ENCODE assay signal across 8 cellular contexts in the genomic region with DNA sequence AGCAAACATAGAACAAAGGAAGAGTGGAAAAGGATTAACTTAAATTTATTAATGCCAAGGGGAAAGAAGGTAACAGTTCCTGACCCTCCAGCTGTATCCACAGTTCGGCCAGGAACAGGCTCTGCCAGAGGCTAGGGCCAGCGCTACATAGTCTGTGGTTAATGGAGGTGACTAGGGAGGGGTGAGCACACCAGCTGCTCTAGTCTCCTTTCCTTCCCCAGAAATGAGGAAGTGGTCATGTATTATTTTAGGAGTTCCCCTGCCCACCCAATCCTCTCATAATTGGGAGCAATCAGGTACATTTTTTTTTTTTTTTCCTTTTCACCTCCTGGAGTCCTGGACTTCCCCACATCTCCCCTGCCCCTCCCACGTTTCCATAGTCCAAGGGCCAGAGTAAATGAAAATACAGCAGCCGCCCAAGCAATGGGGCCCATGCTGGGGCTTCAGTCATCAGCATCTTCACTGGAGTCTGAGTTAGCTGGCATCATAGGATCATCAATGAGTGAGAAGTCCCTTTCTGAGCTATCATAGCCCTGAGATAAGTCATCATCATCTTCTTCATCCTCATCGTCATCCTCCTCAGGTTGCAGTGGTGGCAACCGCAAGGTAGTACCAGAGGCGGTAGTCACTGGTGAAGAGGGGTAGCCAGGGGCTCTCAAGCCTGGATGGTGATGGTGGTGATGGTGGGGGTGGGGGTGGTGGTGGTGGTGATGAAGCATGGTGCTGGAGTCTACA. TPM values are rescaled to one million over a fixed set of nuclear protein-coding genes. Genes with fewer than 3 reads are reported as not detected.
DNase-seq lines count a peak whose midpoint lies in the region; ATAC-seq, FAIRE-seq and TF ChIP-seq lines count a peak whose summit lies in the region.

No MANE protein-coding gene starts in this region.

- peaks cover 20% of the 10 kb centered on the region for H3K4me1 ChIP-seq in neural progenitor cell

- no peaks in the 10 kb centered on the region for H3K9me3 ChIP-seq in KOPT-K1 (ENCODE audit: insufficient read depth, low read length, poor library complexity, severe bottlenecking)
- no peaks in the 10 kb centered on the region for H3K9me3 ChIP-seq in neural progenitor cell (ENCODE audit: low read depth)

- H4K20me1 ChIP-seq in neural progenitor cell (ENCODE audit: low read depth), result peaks cover 27% of the 10 kb centered on the region

- FAIRE-seq in GM12892 (lab: Jason Lieb, UNC), result peak; percentile 36

- peak overlapping the region; percentile 99 for H3K4me3 Mint-ChIP-seq in activated naive CD8-positive, alpha-beta T cell treated with anti-CD3 and anti-CD28 coated beads for 36 hours
- peak overlapping the region; percentile 100 for H3K4me3 Mint-ChIP-seq in neural progenitor cell

- H3K36me3 Mint-ChIP-seq in activated naive CD8-positive, alpha-beta T cell treated with anti-CD3 and anti-CD28 coated beads for 36 hours, result peaks cover 34% of the 10 kb centered on the region
- peaks cover 13% of the 10 kb centered on the region for H3K36me3 Mint-ChIP-seq in neural progenitor cell

- no peak for TF ChIP-seq CTCF in neural progenitor cell (IDR thresholded peaks at IDR 0.05)

- H3K4me1 Mint-ChIP-seq in activated naive CD8-positive, alpha-beta T cell treated with anti-CD3 and anti-CD28 coated beads for 36 hours, result peaks cover 29% of the 10 kb centered on the region
- peaks cover 24% of the 10 kb centered on the region for H3K4me1 Mint-ChIP-seq in neural progenitor cell

- H3K9me3 Mint-ChIP-seq in activated naive CD8-positive, alpha-beta T cell treated with anti-CD3 and anti-CD28 coated beads for 36 hours, result no peaks in the 10 kb centered on the region
- no peaks in the 10 kb centered on the region for H3K9me3 Mint-ChIP-seq in neural progenitor cell

- no peak overlapping the region for H3K9ac ChIP-seq in neural progenitor cell

- peak; percentile 25 for DNase-seq in GM12892 (ENCODE audit: insufficient read length)
- peak; percentile 10 for DNase-seq in activated naive CD8-positive, alpha-beta T cell treated with anti-CD3 and anti-CD28 coated beads for 36 hours
- DNase-seq in neural progenitor cell (ENCODE audit: low spot score), result peak; percentile 8
- no peak for DNase-seq in NCI-H1092 (lab: John Stamatoyannopoulos, UW)
- no peak for DNase-seq in DMS79 (lab: John Stamatoyannopoulos, UW)
- no peak for DNase-seq in hippocampal formation (lab: John Stamatoyannopoulos, UW)

- no peak overlapping the region for H2AFZ ChIP-seq in neural progenitor cell (replicated peaks)

- H3K27ac ChIP-seq in KOPT-K1 (ENCODE audit: low read depth, low read length, poor library complexity, severe bottlenecking), result peak overlapping the region; percentile 95
- H3K27ac ChIP-seq in neural progenitor cell, result peak overlapping the region; percentile 59

- peak overlapping the region; percentile 99 for H3K27ac Mint-ChIP-seq in activated naive CD8-positive, alpha-beta T cell treated with anti-CD3 and anti-CD28 coated beads for 36 hours
- no peak overlapping the region for H3K27ac Mint-ChIP-seq in neural progenitor cell

- no peaks in the 10 kb centered on the region for H3K27me3 ChIP-seq in neural progenitor cell

- H3K4me2 ChIP-seq in neural progenitor cell, result peak overlapping the region; percentile 86

- no peaks in the 10 kb centered on the region for H3K27me3 Mint-ChIP-seq in activated naive CD8-positive, alpha-beta T cell treated with anti-CD3 and anti-CD28 coated beads for 36 hours
- H3K27me3 Mint-ChIP-seq in neural progenitor cell (ENCODE audit: insufficient read depth, low read depth), result peaks cover 12% of the 10 kb centered on the region

- H3K4me3 ChIP-seq in neural progenitor cell, result peak overlapping the region; percentile 79

- no peak for ATAC-seq in HG03354 (IDR thresholded peaks at IDR 0.05; ENCODE audit: poor library complexity, severe bottlenecking, unreplicated experiment)

- no peak; the same call in 1 of the 2 replicates for TF ChIP-seq POLR2A in GM12892 (IDR thresholded peaks at IDR 0.05; ENCODE audit: low read depth, low read length)

- H3F3A ChIP-seq in neural progenitor cell (ENCODE audit: low read depth), result peaks cover 42% of the 10 kb centered on the region

- H3K36me3 ChIP-seq in KOPT-K1 (ENCODE audit: insufficient read depth, low read length) (peaks cover 74% of the 10 kb centered on the region), neural progenitor cell (peaks cover 4% of the 10 kb centered on the region)

- H3K79me2 ChIP-seq in neural progenitor cell (ENCODE audit: low read depth), result peaks cover 35% of the 10 kb centered on the region

RNA-seq across cellular contexts. Expression of a gene that starts 1.5 kb away (rescaled TPM):
- polyA plus RNA-seq in GM12892 (2012; ENCODE audit: missing spikeins), result 91.8 TPM
- 100 to 1,000 TPM; 218 to 221 TPM for total RNA-seq in activated naive CD8-positive, alpha-beta T cell treated with anti-CD3 and anti-CD28 coated beads for 36 hours
- total RNA-seq in neural progenitor cell (ENCODE audit: low replicate concordance), result 195 and 198 TPM in 2 replicates

Comparison
In these comparisons a context has a peak if more than half of its experiments do, and no peak if none do; other contexts are left out.
1. DNase-seq: peak in GM12892 (single experiment), activated naive CD8-positive, alpha-beta T cell treated with anti-CD3 and anti-CD28 coated beads for 36 hours (single experiment) and neural progenitor cell (single experiment); none in NCI-H1092 (single experiment), DMS79 (single experiment) and hippocampal formation (0 of 2).